Comparison of ENCODE assay signal across 8 cellular contexts in the genomic region with DNA sequence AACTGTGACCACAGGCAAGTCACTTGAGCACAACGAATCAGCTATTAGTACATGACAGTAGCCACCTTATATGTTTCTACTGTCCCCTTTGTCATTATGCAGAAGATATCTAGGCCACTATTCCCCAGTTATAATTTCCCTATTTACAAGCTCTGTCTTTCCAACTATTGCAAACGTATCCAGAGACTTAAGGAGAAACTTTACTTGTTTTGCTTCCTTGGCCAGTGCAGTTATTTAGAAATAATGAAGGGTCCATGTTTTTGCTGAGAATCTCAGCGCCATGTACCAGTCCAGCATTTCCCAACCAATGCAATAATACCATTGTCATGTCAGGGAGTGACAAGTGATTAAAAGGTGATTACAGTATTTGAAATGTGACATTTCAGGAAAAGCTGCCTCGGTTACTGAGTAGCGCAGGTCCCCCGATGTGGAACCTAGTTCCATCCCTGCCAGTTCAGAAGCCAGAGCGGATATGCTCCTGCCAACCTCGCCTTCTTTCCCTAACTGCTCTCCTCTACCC. TPM values are rescaled to one million over a fixed set of nuclear protein-coding genes. Genes with fewer than 3 reads are reported as not detected.
A peak's percentile ranks its signal among the peaks of the same experiment; 100 is the strongest.
DNase-seq lines count a peak whose midpoint lies in the region; ATAC-seq, FAIRE-seq and TF ChIP-seq lines count a peak whose summit lies in the region.

No MANE protein-coding gene starts in this region.

- peaks cover 3% of the 10 kb centered on the region for H3K36me3 Mint-ChIP-seq in activated T-helper 1 cell treated with anti-CD3 and anti-CD28 coated beads, Interleukin-12 subunit alpha, Interleukin-12 subunit beta, Interleukin-2, Interleukin-4 antibody, amounts not matched to agents 30 ng/mL and 10 ng/mL and 1 ng/mL, durations not matched to agents 14 hours and 24 hours and 36 hours (ENCODE audit: low read depth)

- peaks cover 2% of the 10 kb centered on the region for H3K27me3 Mint-ChIP-seq in activated T-helper 1 cell treated with anti-CD3 and anti-CD28 coated beads, Interleukin-12 subunit alpha, Interleukin-12 subunit beta, Interleukin-2, Interleukin-4 antibody, amounts not matched to agents 30 ng/mL and 10 ng/mL and 1 ng/mL, durations not matched to agents 14 hours and 24 hours and 36 hours (ENCODE audit: insufficient read depth)

- peak overlapping the region; percentile 93 for H3K4me3 ChIP-seq in skeletal muscle satellite cell (ENCODE audit: low read length)

- TF ChIP-seq CTCF in C4-2B (conservative IDR thresholded peaks at IDR 0.05) = no peak

- no peaks in the 10 kb centered on the region for H3K27me3 ChIP-seq in skeletal muscle satellite cell (ENCODE audit: control insufficient read depth, insufficient read depth, low read length)

- peak overlapping the region; percentile 93 for H3K4me2 ChIP-seq in skeletal muscle satellite cell (ENCODE audit: low read length)

- FAIRE-seq in urothelium cell line (lab: Jason Lieb, UNC) = no peak

- H3K27ac ChIP-seq in C4-2B = peak overlapping the region; percentile 88

- H3K36me3 ChIP-seq in skeletal muscle satellite cell (ENCODE audit: insufficient read depth, low read length) = peaks cover 5% of the 10 kb centered on the region

- no peak overlapping the region for H3K27ac Mint-ChIP-seq in activated T-helper 1 cell treated with anti-CD3 and anti-CD28 coated beads, Interleukin-12 subunit alpha, Interleukin-12 subunit beta, Interleukin-2, Interleukin-4 antibody, amounts not matched to agents 30 ng/mL and 10 ng/mL and 1 ng/mL, durations not matched to agents 14 hours and 24 hours and 36 hours

- peaks cover 7% of the 10 kb centered on the region for H3K4me1 ChIP-seq in skeletal muscle satellite cell (ENCODE audit: control insufficient read depth, insufficient read depth, low read length)

- ATAC-seq in left ventricle myocardium superior = peak; percentile 3
- no peak for ATAC-seq in GM21619 (IDR thresholded peaks at IDR 0.05; ENCODE audit: unreplicated experiment)

- peak overlapping the region; percentile 93 for H3K9ac ChIP-seq in skeletal muscle satellite cell (ENCODE audit: low read depth, low read length)

- H3K9me3 Mint-ChIP-seq in activated T-helper 1 cell treated with anti-CD3 and anti-CD28 coated beads, Interleukin-12 subunit alpha, Interleukin-12 subunit beta, Interleukin-2, Interleukin-4 antibody, amounts not matched to agents 30 ng/mL and 10 ng/mL and 1 ng/mL, durations not matched to agents 14 hours and 24 hours and 36 hours = no peaks in the 10 kb centered on the region

- peaks cover 13% of the 10 kb centered on the region for H3K4me1 Mint-ChIP-seq in activated T-helper 1 cell treated with anti-CD3 and anti-CD28 coated beads, Interleukin-12 subunit alpha, Interleukin-12 subunit beta, Interleukin-2, Interleukin-4 antibody, amounts not matched to agents 30 ng/mL and 10 ng/mL and 1 ng/mL, durations not matched to agents 14 hours and 24 hours and 36 hours (ENCODE audit: low read depth)

- intact Hi-C loops in activated T-helper 1 cell treated with anti-CD3 and anti-CD28 coated beads, Interleukin-12 subunit alpha, Interleukin-12 subunit beta, Interleukin-2, Interleukin-4 antibody, amounts not matched to agents 30 ng/mL and 10 ng/mL and 1 ng/mL, durations not matched to agents 14 hours and 24 hours and 36 hours (cut with micrococcal nuclease) = loop anchor here (1.0 kb wide), 4 partner anchors 64 to 215 kb away; a partner anchor contains a TSS
- intact Hi-C loops in left ventricle myocardium superior (cut with micrococcal nuclease) = no loop called here

- H3K4me3 Mint-ChIP-seq in activated T-helper 1 cell treated with anti-CD3 and anti-CD28 coated beads, Interleukin-12 subunit alpha, Interleukin-12 subunit beta, Interleukin-2, Interleukin-4 antibody, amounts not matched to agents 30 ng/mL and 10 ng/mL and 1 ng/mL, durations not matched to agents 14 hours and 24 hours and 36 hours = peak overlapping the region; percentile 87

- POLR2A ChIA-PET in HEK293T (lab: Yijun Ruan, JAX) = interaction anchor here (1.6 to 1.9 kb wide), 2 partner anchors 117 to 214 kb away, joined by 9 read pairs; no protein-coding TSS in a partner anchor

- DNase-seq in HEK293T (ENCODE audit: extremely low spot score) (no peak), left ventricle myocardium superior (no peak), urothelium cell line (ENCODE audit: low spot score) (no peak), cortex of kidney (lab: John Stamatoyannopoulos, UW) (no peak)
- DNase-seq in activated T-helper 1 cell treated with anti-CD3 and anti-CD28 coated beads, Interleukin-12 subunit alpha, Interleukin-12 subunit beta, Interleukin-2, Interleukin-4 antibody, amounts not matched to agents 30 ng/mL and 10 ng/mL and 1 ng/mL, durations not matched to agents 14 hours and 24 hours and 36 hours (ENCODE audit: low spot score) = no peak

- CTCF ChIA-PET in HEK293T (lab: Yijun Ruan, JAX) = no interaction called here

- H3K9me3 ChIP-seq in skeletal muscle satellite cell (replicated peaks; ENCODE audit: low read length) = no peaks in the 10 kb centered on the region

TF ChIP-seq in HEK293T, 16 proteins besides CTCF, POLR2A, EP300 and RAD21:
- TF ChIP-seq, protein P1, sequence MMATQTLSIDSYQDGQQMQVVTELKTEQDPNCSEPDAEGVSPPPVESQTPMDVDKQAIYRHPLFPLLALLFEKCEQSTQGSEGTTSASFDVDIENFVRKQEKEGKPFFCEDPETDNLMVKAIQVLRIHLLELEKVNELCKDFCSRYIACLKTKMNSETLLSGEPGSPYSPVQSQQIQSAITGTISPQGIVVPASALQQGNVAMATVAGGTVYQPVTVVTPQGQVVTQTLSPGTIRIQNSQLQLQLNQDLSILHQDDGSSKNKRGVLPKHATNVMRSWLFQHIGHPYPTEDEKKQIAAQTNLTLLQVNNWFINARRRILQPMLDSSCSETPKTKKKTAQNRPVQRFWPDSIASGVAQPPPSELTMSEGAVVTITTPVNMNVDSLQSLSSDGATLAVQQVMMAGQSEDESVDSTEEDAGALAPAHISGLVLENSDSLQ (IDR thresholded peaks at IDR 0.05) = peak; percentile 18; the same call in 1 of the 2 replicates
- TF ChIP-seq LEF1 (IDR thresholded peaks at IDR 0.05; ENCODE audit: borderline replicate concordance) = no peak

RNA-seq across cellular contexts. Expression of a gene that starts 0.7 kb away (rescaled TPM):
- total RNA-seq in activated T-helper 1 cell treated with anti-CD3 and anti-CD28 coated beads, Interleukin-12 subunit alpha, Interleukin-12 subunit beta, Interleukin-2, Interleukin-4 antibody, amounts not matched to agents 30 ng/mL and 10 ng/mL and 1 ng/mL, durations not matched to agents 14 hours and 24 hours and 36 hours = 2.0 and 2.8 TPM in 2 replicates
- total RNA-seq in left ventricle myocardium superior = 1.4 TPM
- total RNA-seq in skeletal muscle satellite cell (2012; rRNA removed) = 2.5 and 3.1 TPM in 2 replicates

RNA-seq across cellular contexts. Expression of a gene that starts 37.1 kb away (rescaled TPM):
- 2.7 and 3.1 TPM in 2 replicates for total RNA-seq in activated T-helper 1 cell treated with anti-CD3 and anti-CD28 coated beads, Interleukin-12 subunit alpha, Interleukin-12 subunit beta, Interleukin-2, Interleukin-4 antibody, amounts not matched to agents 30 ng/mL and 10 ng/mL and 1 ng/mL, durations not matched to agents 14 hours and 24 hours and 36 hours
- total RNA-seq in left ventricle myocardium superior = 1.9 TPM
- 3.9 and 8.4 TPM in 2 replicates for total RNA-seq in skeletal muscle satellite cell (2012; rRNA removed)
